8 cellular contexts compared by ENCODE assay signal in the genomic region with DNA sequence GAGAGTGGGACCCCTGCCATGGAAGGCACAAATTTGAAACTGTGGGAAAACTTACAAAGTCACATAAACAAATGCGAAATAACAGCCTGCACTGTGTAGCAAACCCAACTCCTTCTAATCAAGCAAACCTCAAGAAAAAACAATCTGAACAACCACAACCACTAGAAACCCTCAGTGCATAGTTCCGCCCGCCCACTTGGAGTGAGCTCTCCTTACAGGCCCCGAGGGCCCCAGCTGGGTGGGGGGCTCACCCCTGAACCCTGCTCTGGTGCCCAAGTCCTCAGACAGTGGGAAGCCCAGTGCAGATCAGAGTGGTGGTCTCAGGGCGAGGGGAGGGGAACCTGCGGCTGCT. TPM values are rescaled to one million over a fixed set of nuclear protein-coding genes. Genes with fewer than 3 reads are reported as not detected.
DNase-seq lines count a peak whose midpoint lies in the region; ATAC-seq and TF ChIP-seq lines count a peak whose summit lies in the region.

No MANE protein-coding gene starts in this region.

- H3K27me3 ChIP-seq in DND-41 (ENCODE audit: insufficient read depth, low read length, poor library complexity): no peaks in the 10 kb centered on the region
- peaks cover 54% of the 10 kb centered on the region for H3K27me3 ChIP-seq in gastroesophageal sphincter
- no peaks in the 10 kb centered on the region for H3K27me3 ChIP-seq in sigmoid colon

- peaks cover 7 to 16% (median 12%) of the 10 kb centered on the region in 3 donors for H3K4me1 Mint-ChIP-seq in T-cell

- H3K36me3 ChIP-seq in DND-41 (ENCODE audit: insufficient read depth, low read length) (no peaks in the 10 kb centered on the region), gastroesophageal sphincter (peaks cover 0 to 3% of the 10 kb centered on the region in 2 donors), sigmoid colon (peaks cover 0 to 9% (median 6%) of the 10 kb centered on the region in 4 donors)

- TF ChIP-seq EP300 in gastroesophageal sphincter (IDR thresholded peaks at IDR 0.05) (no peak), sigmoid colon (IDR thresholded peaks at IDR 0.05) (no peak)

- no peaks in the 10 kb centered on the region for H3K9me3 ChIP-seq in DND-41 (ENCODE audit: insufficient read depth, low read length, severe bottlenecking)
- H3K9me3 ChIP-seq in gastroesophageal sphincter: no peaks in the 10 kb centered on the region
- H3K9me3 ChIP-seq in sigmoid colon: no peaks in the 10 kb centered on the region

- TF ChIP-seq CTCF in DND-41 (IDR thresholded peaks at IDR 0.05; ENCODE audit: borderline replicate concordance, extremely low read depth, low read length, poor library complexity, severe bottlenecking) (no peak), gastroesophageal sphincter (IDR thresholded peaks at IDR 0.05) (no peak), sigmoid colon (IDR thresholded peaks at IDR 0.05) (no peak)

- H3K4me3 Mint-ChIP-seq in T-cell: peak overlapping the region in 1 of 3 donors; percentile 73

- peak overlapping the region; percentile 39 to 69 for H3K27ac Mint-ChIP-seq in T-cell

- H3K4me3 ChIP-seq in DND-41 (ENCODE audit: low read depth in 1 of 2, low read length in 2 of 2) (no peak overlapping the region), gastroesophageal sphincter (no peak overlapping the region), sigmoid colon (peak overlapping the region in 1 of 4 donors; percentile 69)

- no peaks in the 10 kb centered on the region for H4K20me1 ChIP-seq in DND-41 (ENCODE audit: insufficient read depth, low read length)

- intact Hi-C loops in sigmoid colon (cut with DNase I): no loop called here

- H3K4me2 ChIP-seq in DND-41 (ENCODE audit: insufficient read depth, low read length): no peak overlapping the region

- TF ChIP-seq POLR2A in gastroesophageal sphincter (IDR thresholded peaks at IDR 0.05): no peak
- TF ChIP-seq POLR2A in sigmoid colon (IDR thresholded peaks at IDR 0.05): no peak

- H3K4me1 ChIP-seq in DND-41 (ENCODE audit: insufficient read depth, low read length) (no peaks in the 10 kb centered on the region), gastroesophageal sphincter (peaks cover 0 to 78% (median 20%) of the 10 kb centered on the region in 3 donors), sigmoid colon (peaks cover 0 to 77% (median 66%) of the 10 kb centered on the region in 4 donors)

- WGBS in gastroesophageal sphincter (ENCODE audit: low coverage in 1 of 2), 2 donors: 20 to 49% methylated on average over 1 to 2 of the region's 6 CpGs
- 56 to 61% methylated on average over 6 of the region's 6 CpGs for WGBS in sigmoid colon, 2 donors

- no peaks in the 10 kb centered on the region for H3K36me3 Mint-ChIP-seq in T-cell

- POLR2A ChIA-PET in T-cell (lab: Charles Lee): no interaction called here

- no peaks in the 10 kb centered on the region for H3K79me2 ChIP-seq in DND-41 (ENCODE audit: insufficient read depth, low read length)

- CTCF ChIA-PET in T-cell (lab: Charles Lee): interaction anchor here in 1 of 2 donors (0.6 kb wide), 1 partner anchor 12 kb away, joined by 7 read pairs; no protein-coding TSS in a partner anchor

- no peak overlapping the region for H3K9ac ChIP-seq in DND-41 (ENCODE audit: low read depth, low read length)

- ATAC-seq in DND-41 (ENCODE audit: insufficient read depth, low read depth) (peak; percentile 47; the same call in 2 of the 3 replicates), T-cell (replicated peaks in 1 of 4) (peak; percentile 39 to 75 (median 64)), gastroesophageal sphincter (no peak), GM21825 (IDR thresholded peaks at IDR 0.05; ENCODE audit: unreplicated experiment) (no peak)

- DNase-seq in DND-41 (no peak), T-cell (peak in 4 of 34 experiments; percentile 29 to 56 (median 38)), sigmoid colon (no peak), DMS153 (lab: John Stamatoyannopoulos, UW) (no peak), foreskin melanocyte (no peak), OCI-M1 (lab: John Stamatoyannopoulos, UW) (no peak)

- H3K9me3 Mint-ChIP-seq in T-cell: no peaks in the 10 kb centered on the region

- H3K27me3 Mint-ChIP-seq in T-cell: peaks cover 0 to 16% of the 10 kb centered on the region in 2 donors

- no peak overlapping the region for H3K27ac ChIP-seq in DND-41 (ENCODE audit: low read length)
- peak overlapping the region in 3 of 4 donors; percentile 87 to 92 (median 89) for H3K27ac ChIP-seq in gastroesophageal sphincter
- H3K27ac ChIP-seq in sigmoid colon: peak overlapping the region; percentile 86 to 95 (median 94)

- no peak overlapping the region for H2AFZ ChIP-seq in DND-41 (ENCODE audit: low read depth, low read length)

RNA-seq across cellular contexts. Expression of a gene that starts 0.9 kb away (rescaled TPM):
- total RNA-seq in T-cell: 1 to 10 TPM in 4 of 5 donors, under 1 TPM in 1; 0.99 to 6.8 (median 1.9) TPM
- 100 to 1,000 TPM in 1 of 4 donors, 10 to 100 TPM in 3; 69.8 to 105 (median 85.4) TPM for total RNA-seq in gastroesophageal sphincter
- total RNA-seq in sigmoid colon: 100 to 1,000 TPM in 3 of 4 donors, 10 to 100 TPM in 1; 78.8 to 234 (median 114) TPM
- 10 to 100 TPM in 2 of 3 donors, 1 to 10 TPM in 1; 2.8 to 26.2 (median 22.2) TPM for polyA plus RNA-seq in sigmoid colon

RNA-seq across cellular contexts. Expression of a gene that starts 10.1 kb away (rescaled TPM):
- total RNA-seq in T-cell (10 to 100 TPM; 43.6 to 70.4 (median 64.9) TPM), gastroesophageal sphincter (100 to 1,000 TPM in 1 of 4 donors, 10 to 100 TPM in 3; 84.4 to 174 (median 88.9) TPM), sigmoid colon (10 to 100 TPM; 50.7 to 85.0 (median 61.9) TPM)
- 10 to 100 TPM; 25.8 to 59.9 (median 36.3) TPM for polyA plus RNA-seq in sigmoid colon

RNA-seq across cellular contexts. Expression of a gene that starts 15.7 kb away (rescaled TPM):
- total RNA-seq in T-cell: 10 to 100 TPM; 58.8 to 91.7 (median 86.0) TPM
- 100 to 1,000 TPM; 103 to 138 (median 108) TPM for total RNA-seq in gastroesophageal sphincter
- total RNA-seq in sigmoid colon: 100 to 1,000 TPM in 3 of 4 donors, 10 to 100 TPM in 1; 89.3 to 143 (median 124) TPM
- polyA plus RNA-seq in sigmoid colon: 100 to 1,000 TPM; 263 to 288 (median 271) TPM

RNA-seq across cellular contexts. Expression of a gene that starts 28.2 kb away (rescaled TPM):
- total RNA-seq in T-cell (1 to 10 TPM; 1.6 to 2.3 (median 2.1) TPM), gastroesophageal sphincter (under 1 TPM in 3 of 4 donors, not detected in 1; 0.12 to 0.54 (median 0.40) TPM), sigmoid colon (not detected)
- polyA plus RNA-seq in sigmoid colon: under 1 TPM in 2 of 3 donors, not detected in 1; 0.60 to 0.64 TPM

RNA-seq across cellular contexts. Expression of a gene that starts 34.7 kb away (rescaled TPM):
- total RNA-seq in T-cell: 10 to 100 TPM; 15.8 to 35.8 (median 29.9) TPM
- 10 to 100 TPM; 10.4 to 42.7 (median 30.1) TPM for total RNA-seq in gastroesophageal sphincter
- 10 to 100 TPM in 2 of 4 donors, 1 to 10 TPM in 2; 8.4 to 21.6 (median 10.5) TPM for total RNA-seq in sigmoid colon
- 10 to 100 TPM; 41.4 to 57.1 (median 42.0) TPM for polyA plus RNA-seq in sigmoid colon

Comparison
In these comparisons a context has a peak if more than half of its experiments do, and no peak if none do; other contexts are left out.
1. ATAC-seq: peak in DND-41 (single experiment) and T-cell (4 of 4); none in gastroesophageal sphincter (single experiment) and GM21825 (single experiment).
2. RNA of a gene that starts 0.9 kb away (total RNA-seq): 78.8 to 234 TPM in sigmoid colon and 69.8 to 105 TPM in gastroesophageal sphincter; 0.99 to 6.8 TPM in T-cell; every median in the first group is over 4 times any median in the second.